In the genomic region with DNA sequence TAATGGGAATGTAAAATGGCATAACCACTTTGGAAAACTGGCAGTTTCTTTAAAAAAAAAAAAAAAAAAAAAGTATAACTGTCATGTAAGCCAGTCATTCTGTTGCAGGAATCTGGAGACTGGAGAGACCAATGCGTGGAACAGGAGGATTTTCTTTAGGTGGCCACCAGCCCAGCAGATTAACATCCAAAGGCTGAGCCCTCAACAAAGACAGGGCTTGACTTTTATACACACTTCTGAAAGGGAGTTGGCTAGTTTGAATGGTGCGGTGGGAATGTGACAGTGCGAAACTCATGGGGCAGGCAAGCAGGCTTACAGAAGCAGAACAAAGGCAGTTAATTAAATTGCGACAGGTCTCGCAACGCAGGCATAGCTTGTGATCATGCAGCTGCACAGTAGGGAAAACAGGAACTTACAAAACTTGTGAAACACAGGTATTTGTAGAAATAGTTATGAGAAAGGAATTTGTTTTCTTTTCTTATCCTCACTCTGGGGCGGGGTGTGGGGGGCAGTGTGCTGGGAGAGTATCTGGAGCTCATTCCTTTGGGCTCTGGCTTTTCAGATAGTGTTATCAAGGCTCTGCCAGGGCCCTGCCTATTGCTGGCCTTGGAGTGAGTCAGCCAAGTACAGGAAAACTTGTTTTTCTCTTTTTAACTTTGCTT, we compare ENCODE assay signal across 8 cellular contexts. TPM values are rescaled to one million over a fixed set of nuclear protein-coding genes. Genes with fewer than 3 reads are reported as not detected.
DNase-seq lines count a peak whose midpoint lies in the region; ATAC-seq and TF ChIP-seq lines count a peak whose summit lies in the region.

No MANE protein-coding gene starts in this region.

- no peak for TF ChIP-seq EP300 in suprapubic skin (IDR thresholded peaks at IDR 0.05)

- no peaks in the 10 kb centered on the region for H3K9me3 ChIP-seq in suprapubic skin

- H3K36me3 ChIP-seq in suprapubic skin: no peaks in the 10 kb centered on the region

- H3K9me3 Mint-ChIP-seq in progenitor cell of endocrine pancreas (ENCODE audit: low read depth): peaks cover 7% of the 10 kb centered on the region

- no peaks in the 10 kb centered on the region for H3K27me3 ChIP-seq in suprapubic skin

- peaks cover 11% of the 10 kb centered on the region for H3K4me1 Mint-ChIP-seq in progenitor cell of endocrine pancreas (ENCODE audit: low read depth)

- 87% methylated on average over 7 of the region's 7 CpGs for WGBS in suprapubic skin

- ATAC-seq in GM19043 (IDR thresholded peaks at IDR 0.05; ENCODE audit: low read depth, unreplicated experiment): peak; percentile 53

- H3K4me3 ChIP-seq in NB4 (ENCODE audit: low read depth, low read length): peak overlapping the region; percentile 13
- no peak overlapping the region for H3K4me3 ChIP-seq in epithelial cell of proximal tubule (ENCODE audit: low read depth, low read length)
- no peak overlapping the region for H3K4me3 ChIP-seq in suprapubic skin

- DNase-seq in NB4 (ENCODE audit: low read depth) (peak; percentile 98), epithelial cell of proximal tubule (ENCODE audit: low read depth) (peak; percentile 53), progenitor cell of endocrine pancreas (ENCODE audit: low spot score, unreplicated experiment) (no peak), putamen (ENCODE audit: low spot score) (no peak), suprapubic skin (ENCODE audit: low spot score in 2 of 2) (no peak), NCI-H2171 (lab: John Stamatoyannopoulos, UW) (no peak), SW480 (ENCODE audit: low spot score) (no peak)

- no peak overlapping the region for H3K27ac ChIP-seq in suprapubic skin

- peaks cover 21% of the 10 kb centered on the region for H3K36me3 Mint-ChIP-seq in progenitor cell of endocrine pancreas (ENCODE audit: insufficient read depth)

- no peak overlapping the region for H3K4me3 Mint-ChIP-seq in progenitor cell of endocrine pancreas (ENCODE audit: low read depth)

- no peaks in the 10 kb centered on the region for H3K27me3 Mint-ChIP-seq in progenitor cell of endocrine pancreas

- H3K27ac Mint-ChIP-seq in progenitor cell of endocrine pancreas: peak overlapping the region; percentile 95

- H3K4me1 ChIP-seq in suprapubic skin: peaks cover 15% of the 10 kb centered on the region

- TF ChIP-seq CTCF in NB4 (IDR thresholded peaks at IDR 0.05; ENCODE audit: low read depth, low read length) (no peak), epithelial cell of proximal tubule (conservative IDR thresholded peaks at IDR 0.05; ENCODE audit: low read depth, low read length) (no peak), progenitor cell of endocrine pancreas (IDR thresholded peaks at IDR 0.05; ENCODE audit: unreplicated experiment) (no peak), suprapubic skin (IDR thresholded peaks at IDR 0.05) (no peak)

- TF ChIP-seq POLR2A in NB4 (IDR thresholded peaks at IDR 0.05; ENCODE audit: extremely low read depth, insufficient read length) (no peak), suprapubic skin (IDR thresholded peaks at IDR 0.05) (no peak)

RNA-seq across cellular contexts. Expression of a gene that starts 12.0 kb away (rescaled TPM):
- 15.6 and 21.6 TPM in 2 replicates for total RNA-seq in epithelial cell of proximal tubule
- total RNA-seq in progenitor cell of endocrine pancreas: 47.4 and 47.6 TPM in 2 replicates
- 10 to 100 TPM; 19.2 to 37.3 (median 23.2) TPM for total RNA-seq in suprapubic skin

RNA-seq across cellular contexts. Expression of a gene that starts 27.9 kb away (rescaled TPM):
- 8.8 and 14.4 TPM in 2 replicates for total RNA-seq in epithelial cell of proximal tubule
- total RNA-seq in progenitor cell of endocrine pancreas: 36.0 and 42.2 TPM in 2 replicates
- total RNA-seq in suprapubic skin: 10 to 100 TPM; 13.9 to 29.0 (median 15.8) TPM

Comparison
In these comparisons a context has a peak if more than half of its experiments do, and no peak if none do; other contexts are left out.
1. DNase-seq: peak in NB4 (single experiment) and epithelial cell of proximal tubule (single experiment); none in progenitor cell of endocrine pancreas (single experiment), putamen (single experiment), suprapubic skin (0 of 2), NCI-H2171 (single experiment) and SW480 (single experiment).